ENCODE assay signal across 9 cellular contexts in genomic region chr14:91873476-91874265, GRCh38. TPM values are rescaled to one million over a fixed set of nuclear protein-coding genes. Genes with fewer than 3 reads are reported as not detected.
A peak's percentile ranks its signal among the peaks of the same experiment; 100 is the strongest.
DNase-seq lines count a peak whose midpoint lies in the region; ATAC-seq and TF ChIP-seq lines count a peak whose summit lies in the region.
"Had no signal": no experiment of that assay in that cellular context is flagged by ENCODE, and none has a peak within 500 bp of the region (broad histone marks: within the 10 kb centered on the region; RNA-seq: fewer than 3 reads in every experiment).

No MANE protein-coding gene starts in this region.

- H3K4me3 Mint-ChIP-seq in MCF 10A (ENCODE audit: unreplicated experiment) = no peak overlapping the region

- no peak overlapping the region for H3K27ac ChIP-seq in brain microvascular endothelial cell

- H3K4me3 ChIP-seq in brain microvascular endothelial cell (ENCODE audit: low read depth, low read length) = no peak overlapping the region

- no peaks in the 10 kb centered on the region for H3K27me3 ChIP-seq in brain microvascular endothelial cell (replicated peaks)

- in situ Hi-C loops in brain microvascular endothelial cell (cut with HindIII; ENCODE audit: low pct_ligation_motif_present, low sequenced_read_pairs) = no loop called here

- ATAC-seq in GM18873 (IDR thresholded peaks at IDR 0.05; ENCODE audit: low FRiP score, unreplicated experiment) (peak; percentile 60), HG02884 (IDR thresholded peaks at IDR 0.05; ENCODE audit: unreplicated experiment) (peak; percentile 77)
- ATAC-seq: Panc1 had no signal

- CTCF ChIA-PET in MCF 10A (lab: Yijun Ruan, JAX) = interaction anchor here (0.6 to 0.7 kb wide), 2 partner anchors 72 to 250 kb away, joined by 3 to 4 read pairs; no protein-coding TSS in a partner anchor

- H3K4me1 Mint-ChIP-seq in MCF 10A (ENCODE audit: insufficient read depth, unreplicated experiment) = peaks cover 17% of the 10 kb centered on the region

- DNase-seq in RPMI7951 (ENCODE audit: low read depth) = peak; percentile 4
- DNase-seq in MCF 10A (ENCODE audit: unreplicated experiment) = peak; percentile 80
- peak in 2 of 3 donors; percentile 58 to 60 for DNase-seq in stimulated activated CD4-positive, alpha-beta T cell treated with anti-CD3 and anti-CD28 coated beads, TNF-alpha, amount 100 ng/mL, for 1 hour (ENCODE audit: low read depth in 3 of 3, low spot score in 1 of 3)
- DNase-seq in brain microvascular endothelial cell = no peak
- no peak for DNase-seq in NCI-H1930 (lab: John Stamatoyannopoulos, UW)
- no peak for DNase-seq in OCI-M2 (lab: John Stamatoyannopoulos, UW; ENCODE audit: unreplicated experiment)

- H3K9me3 Mint-ChIP-seq in MCF 10A (ENCODE audit: unreplicated experiment) = no peaks in the 10 kb centered on the region

- no peak overlapping the region for H3K27ac Mint-ChIP-seq in MCF 10A (ENCODE audit: low read depth, unreplicated experiment)

- intact Hi-C loops in MCF 10A (cut with micrococcal nuclease) = no loop called here

- no TSS peak for BruUV-seq in MCF 10A (replicated peaks; lab: Mats Ljungman, UMichigan)

- H3K27me3 Mint-ChIP-seq in MCF 10A (ENCODE audit: insufficient read depth, unreplicated experiment) = no peaks in the 10 kb centered on the region

- no peaks in the 10 kb centered on the region for H3K36me3 ChIP-seq in brain microvascular endothelial cell (replicated peaks)

- POLR2A ChIA-PET in MCF 10A (lab: Yijun Ruan, JAX) = interaction anchor here (0.6 kb wide), 1 partner anchor 175 kb away, joined by 3 read pairs; no protein-coding TSS in a partner anchor

- no peaks in the 10 kb centered on the region for H3K36me3 Mint-ChIP-seq in MCF 10A (ENCODE audit: insufficient read depth, unreplicated experiment)

- no peak for TF ChIP-seq CTCF in MCF 10A (IDR thresholded peaks at IDR 0.05; ENCODE audit: unreplicated experiment)
- no peak for TF ChIP-seq CTCF in brain microvascular endothelial cell (IDR thresholded peaks at IDR 0.05; ENCODE audit: low read depth, low read length, missing control alignments)

RNA-seq across cellular contexts. Expression of gene TC2N, which starts 6.3 kb away (rescaled TPM):
- not detected in 2 replicates for total RNA-seq in RPMI7951 (2014; rRNA removed; shearing (Covaris generic))
- 11.8 and 12.6 TPM in 2 replicates for total RNA-seq in MCF 10A (2022)

Comparison
In these comparisons a context has a peak if more than half of its experiments do, and no peak if none do; other contexts are left out.
1. DNase-seq: peak in RPMI7951 (single experiment), MCF 10A (single experiment) and stimulated activated CD4-positive, alpha-beta T cell treated with anti-CD3 and anti-CD28 coated beads, TNF-alpha, amount 100 ng/mL, for 1 hour (2 of 3); none in brain microvascular endothelial cell (single experiment), NCI-H1930 (0 of 2) and OCI-M2 (single experiment).
2. RNA of gene TC2N, which starts 6.3 kb away (total RNA-seq): 11.8 to 12.6 TPM in MCF 10A; not detected in RPMI7951; every median in the first group is over 10 times any median in the second.